In the genomic region with DNA sequence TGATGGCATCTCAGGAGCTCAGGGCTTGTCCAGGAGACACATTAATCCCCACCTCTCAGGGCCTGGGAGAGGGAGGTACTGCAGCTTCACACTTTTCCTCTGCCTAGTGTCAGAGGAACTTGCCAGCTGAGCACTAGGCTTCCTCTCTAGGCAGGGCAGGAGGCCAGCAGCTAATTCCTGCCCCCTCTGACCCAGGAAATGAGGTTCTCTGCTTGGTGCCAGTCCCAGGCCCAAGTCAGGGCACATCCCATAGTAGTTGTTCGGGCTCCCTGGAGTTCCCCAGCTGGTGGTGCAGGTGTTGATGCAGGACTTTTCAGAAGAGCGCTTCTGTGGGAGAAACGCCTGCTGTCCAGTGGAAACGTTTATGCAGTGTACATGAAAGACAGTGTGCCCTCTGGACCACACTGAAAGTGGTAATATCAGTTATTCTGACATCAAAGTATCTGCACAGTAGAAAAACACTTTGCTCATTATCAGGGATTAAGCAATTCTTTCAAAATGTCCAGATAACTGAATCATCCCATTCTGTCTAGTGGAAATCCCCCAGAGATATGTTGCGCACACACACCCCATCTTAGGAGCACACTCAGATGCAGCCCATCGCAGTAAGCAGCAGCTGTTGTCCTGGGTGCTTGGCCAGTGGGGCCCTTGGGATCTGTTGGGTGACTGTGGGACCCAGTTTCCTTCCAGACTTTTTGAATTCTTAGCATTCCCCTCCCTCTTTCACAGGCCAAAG, we compare ENCODE assay signal across 14 cellular contexts. TPM values are rescaled to one million over a fixed set of nuclear protein-coding genes. Genes with fewer than 3 reads are reported as not detected.
DNase-seq lines count a peak whose midpoint lies in the region; ATAC-seq and TF ChIP-seq lines count a peak whose summit lies in the region.
"Had no signal": no experiment of that assay in that cellular context is flagged by ENCODE, and none has a peak within 500 bp of the region (broad histone marks: within the 10 kb centered on the region; RNA-seq: fewer than 3 reads in every experiment).

No MANE protein-coding gene starts in this region.

- no peak overlapping the region for H3K4me2 ChIP-seq in neuronal stem cell (ENCODE audit: insufficient read depth, low read length, poor library complexity, severe bottlenecking)

- H2AFZ ChIP-seq in neuronal stem cell (ENCODE audit: low read length): no peak overlapping the region

- peaks cover 0 to 1% of the 10 kb centered on the region in 2 experiments for H3K9me3 ChIP-seq in CD4-positive, CD25-positive, alpha-beta regulatory T cell (ENCODE audit: control insufficient read depth in 2 of 2, low read length in 2 of 2)
- no peaks in the 10 kb centered on the region for H3K9me3 ChIP-seq in KOPT-K1 (ENCODE audit: insufficient read depth, low read length, poor library complexity, severe bottlenecking)
- H3K9me3 ChIP-seq in neuronal stem cell (replicated peaks in 1 of 2; ENCODE audit: control insufficient read depth in 2 of 2, insufficient read depth in 1 of 2, low read depth in 1 of 2, low read length in 2 of 2): no peaks in the 10 kb centered on the region
- H3K9me3 ChIP-seq: mucosa of descending colon had no signal

- no peaks in the 10 kb centered on the region for H3K27me3 ChIP-seq in CD4-positive, CD25-positive, alpha-beta regulatory T cell (ENCODE audit: control insufficient read depth, insufficient read depth, low read length)
- no peaks in the 10 kb centered on the region for H3K27me3 ChIP-seq in neuronal stem cell (ENCODE audit: control insufficient read depth in 3 of 3, insufficient read depth in 3 of 3, low read depth in 1 of 3, low read length in 3 of 3)

- DNase-seq in CD4-positive, CD25-positive, alpha-beta regulatory T cell: no peak
- DNase-seq in choroid plexus epithelial cell (ENCODE audit: low read depth) (peak; percentile 44), lung microvascular endothelial cell (ENCODE audit: low read depth in 2 of 2) (peak; percentile 24 to 52), neuronal stem cell (ENCODE audit: low spot score) (no peak), NOMO-1 treated with dmso at 0.1 percent for 144 hours (lab: John Stamatoyannopoulos, UW; ENCODE audit: unreplicated experiment) (no peak)
- DNase-seq: amniotic stem cell; cerebellar nuclear complex; mucosa of descending colon; occipital lobe; stimulated activated CD4-positive, alpha-beta T cell treated with anti-CD3 and anti-CD28 coated beads, Interleukin-1b, Interleukin-23, amount 100 ng/mL, for 48 hours had no signal

- no peak overlapping the region for H2AK5ac ChIP-seq in neuronal stem cell (ENCODE audit: low read depth, low read length)

- no peak overlapping the region for H4K91ac ChIP-seq in neuronal stem cell (ENCODE audit: low read depth, low read length, poor library complexity)

- H4K8ac ChIP-seq in neuronal stem cell (ENCODE audit: low read depth, low read length): no peak overlapping the region

- no peak overlapping the region for H3K4ac ChIP-seq in neuronal stem cell (ENCODE audit: low read length)

- ATAC-seq in CD4-positive, CD25-positive, alpha-beta regulatory T cell (ENCODE audit: low read depth in 2 of 2): no peak
- ATAC-seq in HG03457 (IDR thresholded peaks at IDR 0.05; ENCODE audit: unreplicated experiment): no peak
- ATAC-seq: mucosa of descending colon had no signal

- H3K27ac ChIP-seq in CD4-positive, CD25-positive, alpha-beta regulatory T cell (ENCODE audit: insufficient read depth, low read length, poor library complexity, severe bottlenecking): no peak overlapping the region
- peak overlapping the region; percentile 27 for H3K27ac ChIP-seq in KOPT-K1 (ENCODE audit: low read depth, low read length, poor library complexity, severe bottlenecking)
- H3K27ac ChIP-seq in neuronal stem cell (replicated peaks; ENCODE audit: low read length): no peak overlapping the region

- H3K4me1 ChIP-seq in CD4-positive, CD25-positive, alpha-beta regulatory T cell (ENCODE audit: control insufficient read depth, insufficient read depth, low read length, poor library complexity, severe bottlenecking): no peaks in the 10 kb centered on the region
- no peaks in the 10 kb centered on the region for H3K4me1 ChIP-seq in neuronal stem cell (ENCODE audit: control insufficient read depth in 2 of 2, insufficient read depth in 1 of 2, low read depth in 1 of 2, low read length in 2 of 2)

- no peaks in the 10 kb centered on the region for H3K79me1 ChIP-seq in neuronal stem cell (ENCODE audit: low read depth, low read length)

- H3K36me3 ChIP-seq in CD4-positive, CD25-positive, alpha-beta regulatory T cell (ENCODE audit: control insufficient read depth, insufficient read depth, low read length): peaks cover 31% of the 10 kb centered on the region
- H3K36me3 ChIP-seq in KOPT-K1 (ENCODE audit: insufficient read depth, low read length) (peaks cover 77% of the 10 kb centered on the region), neuronal stem cell (replicated peaks in 1 of 2; ENCODE audit: control insufficient read depth in 2 of 2, insufficient read depth in 2 of 2, low read length in 2 of 2) (peaks cover 23 to 71% of the 10 kb centered on the region in 2 donors)

- H3K23ac ChIP-seq in neuronal stem cell (ENCODE audit: low read depth, low read length, poor library complexity): no peak overlapping the region

- no peak overlapping the region for H3K18ac ChIP-seq in neuronal stem cell (ENCODE audit: low read length)

- no peak overlapping the region for H3K4me3 ChIP-seq in CD4-positive, CD25-positive, alpha-beta regulatory T cell (ENCODE audit: low read depth, low read length)
- H3K4me3 ChIP-seq in choroid plexus epithelial cell (ENCODE audit: low read depth, low read length) (no peak overlapping the region), neuronal stem cell (ENCODE audit: low read length in 2 of 2) (peak overlapping the region in 1 of 2 donors; percentile 8)
- H3K4me3 ChIP-seq: mucosa of descending colon had no signal

- peak overlapping the region in 2 of 3 donors; percentile 14 to 79 for H3K27ac Mint-ChIP-seq in CD4-positive, CD25-positive, alpha-beta regulatory T cell
- H3K27ac Mint-ChIP-seq: T-helper 1 cell treated with Interleukin-12 subunit alpha and Interleukin-12 subunit beta and Interleukin-4 antibody, amounts not matched to agents 30 μg/mL and 1 μg/mL, for 36 hours had no signal

- H3K4me3 Mint-ChIP-seq in CD4-positive, CD25-positive, alpha-beta regulatory T cell: no peak overlapping the region
- H3K4me3 Mint-ChIP-seq: T-helper 1 cell treated with Interleukin-12 subunit alpha and Interleukin-12 subunit beta and Interleukin-4 antibody, amounts not matched to agents 30 μg/mL and 1 μg/mL, for 36 hours had no signal

- no peak for TF ChIP-seq CTCF in choroid plexus epithelial cell (conservative IDR thresholded peaks at IDR 0.05; ENCODE audit: low read depth, low read length)

- H3K4me1 Mint-ChIP-seq in CD4-positive, CD25-positive, alpha-beta regulatory T cell: peaks cover 0 to 8% (median 3%) of the 10 kb centered on the region in 4 donors

- no peak overlapping the region for H2BK12ac ChIP-seq in neuronal stem cell (ENCODE audit: low read length)

- H3K36me3 Mint-ChIP-seq in CD4-positive, CD25-positive, alpha-beta regulatory T cell: peaks cover 68% of the 10 kb centered on the region

- no peak overlapping the region for H3K9ac ChIP-seq in neuronal stem cell (ENCODE audit: low read depth, low read length, poor library complexity)

- H3K9me3 Mint-ChIP-seq in CD4-positive, CD25-positive, alpha-beta regulatory T cell: peaks cover 0 to 9% (median 4%) of the 10 kb centered on the region in 7 donors

- no peaks in the 10 kb centered on the region for H3K27me3 Mint-ChIP-seq in CD4-positive, CD25-positive, alpha-beta regulatory T cell

- WGBS in neuronal stem cell (ENCODE audit: extremely low coverage in 2 of 2, insufficient read length in 2 of 2, insufficient replicate concordance in 1 of 2), 2 donors: no CpG with 5 or more reads among the region's 6 CpGs

- H2BK15ac ChIP-seq in neuronal stem cell (ENCODE audit: low read length): no peak overlapping the region

- H2BK5ac ChIP-seq in neuronal stem cell (ENCODE audit: low read length): no peak overlapping the region

- no peak overlapping the region for H2BK120ac ChIP-seq in neuronal stem cell (ENCODE audit: low read depth, low read length)

- H3K14ac ChIP-seq in neuronal stem cell (ENCODE audit: low read length): no peak overlapping the region

RNA-seq across cellular contexts. Expression of a gene that starts 17.8 kb away (rescaled TPM):
- 16.0 TPM for total RNA-seq in CD4-positive, CD25-positive, alpha-beta regulatory T cell
- 10 to 100 TPM; 10.3 to 17.8 (median 13.5) TPM for polyA plus RNA-seq in CD4-positive, CD25-positive, alpha-beta regulatory T cell
- 11.1 and 12.1 TPM in 2 replicates for total RNA-seq in lung microvascular endothelial cell
- polyA plus RNA-seq in neuronal stem cell (2013, experiment 1 of 2): 19.6 TPM
- polyA plus RNA-seq in neuronal stem cell (2013, experiment 2 of 2): 19.6 TPM

RNA-seq across cellular contexts. Expression of a gene that starts 57.1 kb away (rescaled TPM):
- total RNA-seq in CD4-positive, CD25-positive, alpha-beta regulatory T cell: not detected
- polyA plus RNA-seq in CD4-positive, CD25-positive, alpha-beta regulatory T cell: not detected
- not detected in 2 replicates for total RNA-seq in lung microvascular endothelial cell
- polyA plus RNA-seq in neuronal stem cell (2013, experiment 1 of 2): 0.45 TPM
- polyA plus RNA-seq in neuronal stem cell (2013, experiment 2 of 2): 0.46 TPM
- total RNA-seq: MCF 10A had no signal

Comparison
In these comparisons a context has a peak if more than half of its experiments do, and no peak if none do; other contexts are left out.
1. DNase-seq: peak in choroid plexus epithelial cell (single experiment) and lung microvascular endothelial cell (2 of 2); none in CD4-positive, CD25-positive, alpha-beta regulatory T cell (0 of 3), neuronal stem cell (single experiment) and NOMO-1 treated with dmso at 0.1 percent for 144 hours (single experiment).